In the genomic region with DNA sequence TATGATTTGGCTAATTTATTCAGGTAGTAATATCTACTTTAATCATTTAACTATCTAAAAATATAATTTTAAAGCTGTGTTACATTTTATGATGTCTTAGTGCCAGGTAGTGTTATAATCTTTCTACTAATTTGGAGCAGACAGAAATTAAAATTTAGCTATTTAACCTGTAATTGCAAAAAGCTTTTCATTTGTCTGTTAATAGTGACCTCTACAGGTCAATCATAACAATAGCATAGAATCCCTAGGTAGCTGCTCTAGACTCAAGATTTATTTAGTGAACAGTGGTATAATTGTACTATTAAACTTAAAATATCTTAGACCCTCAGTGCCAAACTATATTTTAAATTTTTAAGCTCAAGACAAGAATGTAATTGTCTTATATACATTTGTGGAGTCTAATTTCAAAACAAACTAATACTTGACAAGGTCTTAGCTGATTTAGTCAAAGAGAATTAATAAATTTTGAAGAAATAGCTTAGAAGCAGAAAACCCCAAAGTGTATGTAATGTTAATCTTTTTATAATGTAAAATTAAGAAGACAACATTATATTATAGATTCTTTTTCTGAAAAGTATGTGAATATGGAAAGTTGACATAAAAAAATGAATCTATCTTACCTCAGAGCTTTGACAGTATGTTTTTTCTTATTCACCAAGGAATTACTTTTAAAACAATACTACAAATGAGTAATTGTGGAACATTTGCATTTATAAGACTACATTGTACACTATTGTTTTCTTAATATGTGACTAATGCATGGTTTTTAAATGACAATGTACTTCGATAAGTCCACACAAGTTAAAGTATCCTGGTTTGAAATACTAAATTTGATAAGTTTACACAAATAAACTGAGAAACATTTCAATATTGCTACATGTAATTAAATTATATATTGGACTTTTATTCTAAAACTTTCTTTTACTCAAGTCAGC, we compare ENCODE assay signal across 8 cellular contexts.
DNase-seq lines count a peak whose midpoint lies in the region; ATAC-seq and TF ChIP-seq lines count a peak whose summit lies in the region.
"Had no signal": no experiment of that assay in that cellular context is flagged by ENCODE, and none has a peak within 500 bp of the region (broad histone marks: within the 10 kb centered on the region; RNA-seq: fewer than 3 reads in every experiment).

No MANE protein-coding gene starts in this region.

- WGBS in testis, 2 donors, result 86 to 92% methylated on average over 1 of the region's 1 CpG

- H2AFZ ChIP-seq in OCI-LY3 (ENCODE audit: low read depth, low read length), result no peak overlapping the region

- peak; percentile 36 for DNase-seq in fibroblast of mammary gland (ENCODE audit: low read depth)
- no peak for DNase-seq in NCI-H2029 (lab: John Stamatoyannopoulos, UW)
- DNase-seq in testis, result no peak
- no peak for DNase-seq in NK-92 treated with Interleukin-12 subunit alpha and Interleukin-12 subunit beta, amount 100 ng/mL, for 24 hours (lab: John Stamatoyannopoulos, UW)

- TF ChIP-seq POLR2A in testis (IDR thresholded peaks at IDR 0.05), result no peak

- ATAC-seq in HG02588 (IDR thresholded peaks at IDR 0.05; ENCODE audit: unreplicated experiment), result peak; percentile 49

- H3K9ac ChIP-seq in OCI-LY3 (ENCODE audit: low read length), result no peak overlapping the region

- no peak overlapping the region for H3K4me2 ChIP-seq in OCI-LY3 (ENCODE audit: low read length)

- no peaks in the 10 kb centered on the region for H3K36me3 ChIP-seq in OCI-LY3 (replicated peaks; ENCODE audit: low read depth, low read length)
- no peaks in the 10 kb centered on the region for H3K36me3 ChIP-seq in testis (ENCODE audit: low read depth, missing control alignments)
- H3K36me3 ChIP-seq: neutrophil had no signal

- TF ChIP-seq CTCF in GM12872 (IDR thresholded peaks at IDR 0.05; ENCODE audit: insufficient read depth, low read depth, low read length) (peak; percentile 38; the same call in 2 of the 3 replicates), OCI-LY3 (IDR thresholded peaks at IDR 0.05; ENCODE audit: low read depth, low read length) (peak; percentile 70), fibroblast of mammary gland (conservative IDR thresholded peaks at IDR 0.05; ENCODE audit: control insufficient read depth, insufficient read depth, low read depth, low read length) (peak; percentile 59), testis (IDR thresholded peaks at IDR 0.05) (peak in 1 of 3 experiments; percentile 36)

- H4K20me1 ChIP-seq in OCI-LY3 (ENCODE audit: insufficient read depth, low read length), result no peaks in the 10 kb centered on the region

- H3K4me3 ChIP-seq in OCI-LY3 (ENCODE audit: low read length), result no peak overlapping the region
- no peak overlapping the region for H3K4me3 ChIP-seq in fibroblast of mammary gland (ENCODE audit: control insufficient read depth, low read depth, low read length)
- H3K4me3 ChIP-seq in testis, result no peak overlapping the region

- H3K27me3 ChIP-seq in OCI-LY3 (ENCODE audit: low read depth, low read length) (no peaks in the 10 kb centered on the region), testis (no peaks in the 10 kb centered on the region)
- H3K27me3 ChIP-seq: neutrophil had no signal

- H3K4me1 ChIP-seq in OCI-LY3 (ENCODE audit: low read length) (no peaks in the 10 kb centered on the region), testis (no peaks in the 10 kb centered on the region)

- H3K27ac ChIP-seq in OCI-LY3 (ENCODE audit: low read length) (no peak overlapping the region), testis (no peak overlapping the region)
- H3K27ac ChIP-seq: neutrophil had no signal

- intact Hi-C loops in testis (cut with DNase I; ENCODE audit: low total_unique reads), result no loop called here

- no peaks in the 10 kb centered on the region for H3K79me2 ChIP-seq in OCI-LY3 (ENCODE audit: low read length)

- no peaks in the 10 kb centered on the region for H3K9me3 ChIP-seq in OCI-LY3 (ENCODE audit: insufficient read depth, low read length)
- H3K9me3 ChIP-seq in testis, result no peaks in the 10 kb centered on the region
- H3K9me3 ChIP-seq: neutrophil had no signal
